In genomic region chr1:31441073-31441472, GRCh38 we compare ENCODE assay signal across 22 cellular contexts.
"Had no signal": no experiment of that assay in that cellular context is flagged by ENCODE, and none has a peak within 500 bp of the region (broad histone marks: within the 10 kb centered on the region; RNA-seq: fewer than 3 reads in every experiment).

No MANE protein-coding gene starts in this region.

- H3K9me3 Mint-ChIP-seq: activated T-helper 17 cell treated with anti-CD3 and anti-CD28 coated beads, Interleukin-2, amount 50 U/mL, for 72 hours; natural killer cell treated with Interleukin-12 subunit alpha and Interleukin-12 subunit beta and Interleukin-15 and Interleukin-18, amount 100 ng/mL, for 72 hours; type B pancreatic cell had no signal

- H3K27ac Mint-ChIP-seq: activated B cell treated with CpG ODN at 0.5 μM for 24 hours; activated CD4-positive, alpha-beta memory T cell treated with anti-CD3 and anti-CD28 coated beads for 36 hours; mesothelial cell of epicardium; natural killer cell treated with Interleukin-12 subunit alpha and Interleukin-12 subunit beta and Interleukin-15 and Interleukin-18, amount 100 ng/mL, for 72 hours; stimulated activated memory B cell treated with anti-CD40 and anti-IgM and Interleukin-4, amounts not matched to agents 10 μg/mL and 1 μg/mL and 100 μg/mL, for 72 hours had no signal

- H3K36me3 ChIP-seq: left lung, neutrophil, sigmoid colon had no signal

- H3K9ac ChIP-seq: parathyroid adenoma had no signal

- H3K27me3 Mint-ChIP-seq: activated B cell treated with CpG ODN at 0.5 μM for 24 hours; activated CD4-positive, alpha-beta memory T cell treated with anti-CD3 and anti-CD28 coated beads for 36 hours; type B pancreatic cell had no signal

- H3K36me3 Mint-ChIP-seq: activated CD4-positive, alpha-beta memory T cell treated with anti-CD3 and anti-CD28 coated beads for 36 hours; brain; mesothelial cell of epicardium; natural killer cell treated with Interleukin-12 subunit alpha and Interleukin-12 subunit beta and Interleukin-15 and Interleukin-18, amount 100 ng/mL, for 72 hours; stimulated activated memory B cell treated with anti-CD40 and anti-IgM and Interleukin-4, amounts not matched to agents 10 μg/mL and 1 μg/mL and 100 μg/mL, for 72 hours; type B pancreatic cell had no signal

- H3K4me1 ChIP-seq: left lung, parathyroid adenoma, sigmoid colon, testis had no signal

- H3K27me3 ChIP-seq: dorsolateral prefrontal cortex, neutrophil, sigmoid colon, testis had no signal

- H3K4me3 Mint-ChIP-seq: activated B cell treated with CpG ODN at 0.5 μM for 24 hours; activated CD4-positive, alpha-beta memory T cell treated with anti-CD3 and anti-CD28 coated beads for 36 hours; activated T-helper 17 cell treated with anti-CD3 and anti-CD28 coated beads, Interleukin-2, amount 50 U/mL, for 72 hours; brain; mesothelial cell of epicardium; natural killer cell treated with Interleukin-12 subunit alpha and Interleukin-12 subunit beta and Interleukin-15 and Interleukin-18, amount 100 ng/mL, for 72 hours; stimulated activated memory B cell treated with anti-CD40 and anti-IgM and Interleukin-4, amounts not matched to agents 10 μg/mL and 1 μg/mL and 100 μg/mL, for 72 hours; type B pancreatic cell had no signal

- ATAC-seq: activated T-helper 17 cell treated with anti-CD3 and anti-CD28 coated beads, Interleukin-2, amount 50 U/mL, for 72 hours; left lung; natural killer cell treated with Interleukin-12 subunit alpha and Interleukin-12 subunit beta and Interleukin-15 and Interleukin-18, amount 100 ng/mL, for 72 hours; stimulated activated memory B cell treated with anti-CD40 and anti-IgM and Interleukin-4, amounts not matched to agents 10 μg/mL and 1 μg/mL and 100 μg/mL, for 72 hours had no signal

- H3K27ac ChIP-seq: dorsolateral prefrontal cortex, left lung, neutrophil, parathyroid adenoma, sigmoid colon, testis had no signal

- H3K79me2 ChIP-seq: parathyroid adenoma had no signal

- DNase-seq: activated B cell treated with CpG ODN at 0.5 μM for 24 hours; activated CD4-positive, alpha-beta memory T cell treated with anti-CD3 and anti-CD28 coated beads for 36 hours; activated CD4-positive, alpha-beta T cell treated with anti-CD3 and anti-CD28 coated beads for 4 hours; activated naive CD4-positive, alpha-beta T cell treated with Interleukin-2 at 50 U/mL for 16 hours; activated T-cell treated with anti-CD3 and anti-CD28 coated beads, Interleukin-2, amount 50 U/mL, for 1 hour; anterior cingulate cortex; caudate nucleus; dorsolateral prefrontal cortex; foreskin fibroblast; hippocampal formation; left lung; sigmoid colon; stimulated activated CD4-positive, alpha-beta T cell treated with anti-CD3 and anti-CD28 coated beads, Interleukin-4, amount 100 ng/mL, for 24 hours; testis had no signal

- H3K9me3 ChIP-seq: neutrophil, testis had no signal

- H2AFZ ChIP-seq: parathyroid adenoma had no signal

- H3K4me3 ChIP-seq: dorsolateral prefrontal cortex, left lung, sigmoid colon, testis had no signal

- H3K4me1 Mint-ChIP-seq: activated T-helper 17 cell treated with anti-CD3 and anti-CD28 coated beads, Interleukin-2, amount 50 U/mL, for 72 hours; brain; mesothelial cell of epicardium had no signal
